Comparison of ENCODE assay signal across 9 cellular contexts in the genomic region with DNA sequence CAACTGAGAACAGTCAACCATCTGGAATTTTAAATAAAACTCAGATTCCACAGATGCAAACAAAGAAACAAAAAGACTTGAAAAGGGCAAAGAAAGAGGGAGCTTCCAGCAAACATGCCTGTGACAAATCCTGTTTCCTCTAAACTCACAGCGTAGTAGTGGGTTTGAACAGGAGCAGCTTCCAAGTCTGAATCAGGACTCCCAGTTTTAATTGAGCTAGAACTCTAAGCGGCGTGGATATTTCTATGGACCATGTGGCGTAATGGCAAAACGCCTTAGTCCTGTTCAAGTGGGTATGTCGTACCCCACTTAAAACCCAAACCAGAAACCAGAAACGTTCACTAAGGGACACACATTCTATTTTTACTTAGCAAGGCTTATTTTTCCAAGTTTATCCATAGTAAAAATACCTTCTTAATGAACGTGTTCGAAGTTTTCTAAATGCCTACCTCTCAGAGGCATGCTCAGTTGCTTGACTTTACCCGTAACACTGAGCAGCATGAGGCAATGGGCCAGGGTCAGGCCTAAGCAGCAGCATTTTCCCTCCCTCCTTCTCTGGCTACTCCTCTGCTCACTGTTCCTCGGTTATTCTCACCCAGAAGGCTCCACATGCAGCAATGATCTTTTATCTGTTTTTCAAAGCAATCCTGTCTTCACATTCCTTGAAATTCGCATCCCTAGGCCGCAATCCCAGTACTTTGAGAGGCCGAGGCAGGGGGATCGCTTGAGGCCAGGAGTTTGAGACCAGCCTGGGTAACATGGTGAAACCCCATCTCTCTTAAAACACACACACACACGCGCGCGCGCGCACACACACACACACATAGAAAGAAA.
DNase-seq lines count a peak whose midpoint lies in the region; ATAC-seq and TF ChIP-seq lines count a peak whose summit lies in the region.
"Had no signal": no experiment of that assay in that cellular context is flagged by ENCODE, and none has a peak within 500 bp of the region (broad histone marks: within the 10 kb centered on the region; RNA-seq: fewer than 3 reads in every experiment).

No MANE protein-coding gene starts in this region.

- no peak for TF ChIP-seq CTCF in AG04450 (IDR thresholded peaks at IDR 0.05; ENCODE audit: low read depth, low read length)

- no peak for ATAC-seq in effector memory CD8-positive, alpha-beta T cell (replicated peaks)
- no peak for ATAC-seq in naive thymus-derived CD8-positive, alpha-beta T cell
- no peak for ATAC-seq in HG03439 (IDR thresholded peaks at IDR 0.05; ENCODE audit: unreplicated experiment)
- ATAC-seq in HG03571 (IDR thresholded peaks at IDR 0.05; ENCODE audit: unreplicated experiment), result no peak
- ATAC-seq in HG03521 (IDR thresholded peaks at IDR 0.05; ENCODE audit: unreplicated experiment), result no peak

- H3K9ac ChIP-seq in Karpas-422 (ENCODE audit: low read length), result no peak overlapping the region

- H3K4me1 ChIP-seq in Karpas-422 (ENCODE audit: low read length), result peaks cover 13% of the 10 kb centered on the region

- H2AFZ ChIP-seq in Karpas-422 (ENCODE audit: low read length), result no peak overlapping the region

- H3K4me3 ChIP-seq in AG04450 (ENCODE audit: low read depth, low read length) (no peak overlapping the region), Karpas-422 (ENCODE audit: low read length) (no peak overlapping the region)

- H3K27ac ChIP-seq in AG04450 (ENCODE audit: low read depth, low read length) (peak overlapping the region; percentile 92), Karpas-422 (ENCODE audit: low read length) (peak overlapping the region; percentile 28)

- H3K27me3 Mint-ChIP-seq in effector memory CD8-positive, alpha-beta T cell, result no peaks in the 10 kb centered on the region
- no peaks in the 10 kb centered on the region for H3K27me3 Mint-ChIP-seq in naive thymus-derived CD8-positive, alpha-beta T cell

- H3K4me2 ChIP-seq in Karpas-422 (ENCODE audit: low read depth, low read length, poor library complexity, severe bottlenecking), result no peak overlapping the region

- peaks cover 78% of the 10 kb centered on the region for H3K36me3 Mint-ChIP-seq in effector memory CD8-positive, alpha-beta T cell (ENCODE audit: insufficient read depth)
- peaks cover 5 to 47% (median 7%) of the 10 kb centered on the region in 3 donors for H3K36me3 Mint-ChIP-seq in naive thymus-derived CD8-positive, alpha-beta T cell

- H3K36me3 ChIP-seq in Karpas-422 (ENCODE audit: insufficient read depth, low read length), result peaks cover 11% of the 10 kb centered on the region; the same call in 1 of the 2 replicates

- H3K4me3 Mint-ChIP-seq in effector memory CD8-positive, alpha-beta T cell, result peak overlapping the region; percentile 79 to 90
- peak overlapping the region in 4 of 10 donors; percentile 7 to 50 (median 14) for H3K4me3 Mint-ChIP-seq in naive thymus-derived CD8-positive, alpha-beta T cell

- H3K27me3 ChIP-seq in AG04450 (ENCODE audit: control insufficient read depth, insufficient read depth, low read length), result no peaks in the 10 kb centered on the region
- no peaks in the 10 kb centered on the region for H3K27me3 ChIP-seq in Karpas-422 (ENCODE audit: low read length)

- H3K79me2 ChIP-seq in Karpas-422 (ENCODE audit: low read length), result peaks cover 72% of the 10 kb centered on the region

- H3K4me1 Mint-ChIP-seq in effector memory CD8-positive, alpha-beta T cell (ENCODE audit: low read depth in 2 of 2), result peaks cover 50 to 57% of the 10 kb centered on the region in 2 donors
- peaks cover 39 to 75% (median 69%) of the 10 kb centered on the region in 4 donors for H3K4me1 Mint-ChIP-seq in naive thymus-derived CD8-positive, alpha-beta T cell

- DNase-seq in AG04450 (ENCODE audit: low read depth, low spot score) (peak; percentile 78), Karpas-422 (no peak), erythroblast (lab: John Stamatoyannopoulos, UW) (no peak)
- DNase-seq in effector memory CD8-positive, alpha-beta T cell, result no peak
- no peak for DNase-seq in naive thymus-derived CD8-positive, alpha-beta T cell
- DNase-seq: NCI-H82 had no signal

- peak overlapping the region; percentile 98 to 99 for H3K27ac Mint-ChIP-seq in effector memory CD8-positive, alpha-beta T cell
- peak overlapping the region; percentile 94 to 99 (median 97) for H3K27ac Mint-ChIP-seq in naive thymus-derived CD8-positive, alpha-beta T cell

- TF ChIP-seq POLR2A in erythroblast (IDR thresholded peaks at IDR 0.05; ENCODE audit: low read length), result no peak

- no peaks in the 10 kb centered on the region for H3K9me2 ChIP-seq in Karpas-422 (replicated peaks; ENCODE audit: insufficient read depth, low read length)

- POLR2A ChIA-PET in AG04450 (lab: Yijun Ruan, JAX), result interaction anchor here (0.7 to 1.8 kb wide), 7 partner anchors 8 to 228 kb away, joined by 3 to 11 read pairs (median 3); no protein-coding TSS in a partner anchor
- POLR2A ChIA-PET in naive thymus-derived CD8-positive, alpha-beta T cell (lab: Charles Lee), result interaction anchor here (0.7 to 4.2 kb wide), 8 partner anchors 11 to 130 kb away, joined by 3 to 70 read pairs (median 3); a partner anchor contains a TSS

- H3K9me3 ChIP-seq in AG04450 (ENCODE audit: control insufficient read depth, insufficient read depth, low read length) (no peaks in the 10 kb centered on the region), Karpas-422 (ENCODE audit: low read length) (no peaks in the 10 kb centered on the region)

- CTCF ChIA-PET in AG04450 (lab: Charles Lee), result interaction anchor here (0.7 to 1.0 kb wide), 2 partner anchors 27 to 719 kb away, joined by 3 read pairs; no protein-coding TSS in a partner anchor

- H3K9me3 Mint-ChIP-seq in effector memory CD8-positive, alpha-beta T cell, result no peaks in the 10 kb centered on the region
- no peaks in the 10 kb centered on the region for H3K9me3 Mint-ChIP-seq in naive thymus-derived CD8-positive, alpha-beta T cell

- no peaks in the 10 kb centered on the region for H4K20me1 ChIP-seq in Karpas-422 (ENCODE audit: insufficient read depth, low read depth, low read length)
